ENCODE assay signal across 1 cellular context in the genomic region with DNA sequence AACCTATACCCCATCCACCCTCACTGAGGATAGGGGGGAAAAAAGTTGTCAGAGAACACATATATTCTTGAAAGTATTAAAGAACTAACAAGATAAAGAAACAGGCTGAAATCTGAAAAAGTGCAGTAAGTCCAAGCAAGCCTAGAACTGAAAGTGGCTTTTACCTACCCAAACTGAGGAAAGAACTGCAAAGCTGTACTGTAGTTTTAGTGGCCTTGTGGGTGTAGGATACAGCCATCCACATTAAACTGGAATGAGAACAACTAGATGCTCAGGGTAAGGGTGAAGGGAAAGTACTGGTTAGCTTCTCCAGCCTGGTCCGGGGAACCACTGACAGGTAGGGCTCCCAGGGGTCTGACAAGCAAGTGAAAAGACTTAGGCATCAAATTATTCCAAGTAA.
TF ChIP-seq lines count a peak whose summit lies in the region.

No MANE protein-coding gene starts in this region.

TF ChIP-seq in GM23338, 12 proteins besides CTCF, POLR2A, EP300 and RAD21 (continued from another document):
- TF ChIP-seq, protein P1, sequence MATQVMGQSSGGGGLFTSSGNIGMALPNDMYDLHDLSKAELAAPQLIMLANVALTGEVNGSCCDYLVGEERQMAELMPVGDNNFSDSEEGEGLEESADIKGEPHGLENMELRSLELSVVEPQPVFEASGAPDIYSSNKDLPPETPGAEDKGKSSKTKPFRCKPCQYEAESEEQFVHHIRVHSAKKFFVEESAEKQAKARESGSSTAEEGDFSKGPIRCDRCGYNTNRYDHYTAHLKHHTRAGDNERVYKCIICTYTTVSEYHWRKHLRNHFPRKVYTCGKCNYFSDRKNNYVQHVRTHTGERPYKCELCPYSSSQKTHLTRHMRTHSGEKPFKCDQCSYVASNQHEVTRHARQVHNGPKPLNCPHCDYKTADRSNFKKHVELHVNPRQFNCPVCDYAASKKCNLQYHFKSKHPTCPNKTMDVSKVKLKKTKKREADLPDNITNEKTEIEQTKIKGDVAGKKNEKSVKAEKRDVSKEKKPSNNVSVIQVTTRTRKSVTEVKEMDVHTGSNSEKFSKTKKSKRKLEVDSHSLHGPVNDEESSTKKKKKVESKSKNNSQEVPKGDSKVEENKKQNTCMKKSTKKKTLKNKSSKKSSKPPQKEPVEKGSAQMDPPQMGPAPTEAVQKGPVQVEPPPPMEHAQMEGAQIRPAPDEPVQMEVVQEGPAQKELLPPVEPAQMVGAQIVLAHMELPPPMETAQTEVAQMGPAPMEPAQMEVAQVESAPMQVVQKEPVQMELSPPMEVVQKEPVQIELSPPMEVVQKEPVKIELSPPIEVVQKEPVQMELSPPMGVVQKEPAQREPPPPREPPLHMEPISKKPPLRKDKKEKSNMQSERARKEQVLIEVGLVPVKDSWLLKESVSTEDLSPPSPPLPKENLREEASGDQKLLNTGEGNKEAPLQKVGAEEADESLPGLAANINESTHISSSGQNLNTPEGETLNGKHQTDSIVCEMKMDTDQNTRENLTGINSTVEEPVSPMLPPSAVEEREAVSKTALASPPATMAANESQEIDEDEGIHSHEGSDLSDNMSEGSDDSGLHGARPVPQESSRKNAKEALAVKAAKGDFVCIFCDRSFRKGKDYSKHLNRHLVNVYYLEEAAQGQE (IDR thresholded peaks at IDR 0.05; ENCODE audit: unreplicated experiment), result no peak
